8 cellular contexts compared by ENCODE assay signal in genomic region chr3:100400782-100401673, GRCh38. TPM values are rescaled to one million over a fixed set of nuclear protein-coding genes. Genes with fewer than 3 reads are reported as not detected.
DNase-seq lines count a peak whose midpoint lies in the region; ATAC-seq, FAIRE-seq and TF ChIP-seq lines count a peak whose summit lies in the region.

Gene LNP1 (plus strand): TSS chr3:100401539. CDS start chr3:100429730, 28,191 bp downstream.
Gene TOMM70 (minus strand): TSS chr3:100401089. CDS start chr3:100400949, 140 bp downstream.

- POLR2A ChIA-PET in AG04450 (lab: Yijun Ruan, JAX): interaction anchor here (0.5 to 3.0 kb wide), 12 partner anchors 10 to 312 kb away, joined by 3 to 39 read pairs (median 4); partner anchors contain the start of genes NIT2 and TMEM45A

- H3K36me3 ChIP-seq in bronchial epithelial cell (ENCODE audit: control insufficient read depth, insufficient read depth, low read length): no peaks in the 10 kb centered on the region
- no peaks in the 10 kb centered on the region for H3K36me3 ChIP-seq in small intestine (ENCODE audit: control insufficient read depth in 2 of 2, insufficient read depth in 2 of 2, low read length in 2 of 2)

- H3K4me3 ChIP-seq in AG04450 (ENCODE audit: low read depth, low read length) (peak within 1 kb of the TSS; percentile 92), WI38 (ENCODE audit: low read depth, low read length) (peak within 1 kb of the TSS; percentile 70), bronchial epithelial cell (ENCODE audit: low read depth, low read length) (peak within 1 kb of the TSS; percentile 84), small intestine (ENCODE audit: low read depth in 1 of 2, low read length in 2 of 2) (peak within 1 kb of the TSS; percentile 85 to 97)

- peak; percentile 36 for FAIRE-seq in bronchial epithelial cell (lab: Jason Lieb, UNC)
- FAIRE-seq in small intestine (lab: Jason Lieb, UNC): no peak

- 0% methylated on average over 50 to 64 of the region's 64 CpGs for WGBS in small intestine, 3 donors

- H3K9me3 ChIP-seq in AG04450 (ENCODE audit: control insufficient read depth, insufficient read depth, low read length) (no peaks in the 10 kb centered on the region; the same call in 1 of the 2 replicates), small intestine (ENCODE audit: control insufficient read depth, low read depth) (no peaks in the 10 kb centered on the region)

- peaks cover 0 to 16% of the 10 kb centered on the region in 2 donors for H3K4me1 ChIP-seq in small intestine (ENCODE audit: control insufficient read depth in 2 of 2, insufficient read depth in 1 of 2, low read depth in 1 of 2, low read length in 1 of 2)

- CTCF ChIA-PET in AG04450 (lab: Charles Lee): interaction anchor here (0.5 to 2.1 kb wide), 6 partner anchors 15 to 191 kb away, joined by 3 to 9 read pairs (median 6); no protein-coding TSS in a partner anchor

- DNase-seq in AG04450 (ENCODE audit: low read depth, low spot score) (peak; percentile 89), NCI-H2227 (lab: John Stamatoyannopoulos, UW; ENCODE audit: unreplicated experiment) (peak; percentile 94), bronchial epithelial cell (ENCODE audit: low read depth) (peak; percentile 93), iPS-NIHi7 (ENCODE audit: extremely low spot score) (peak; percentile 91), small intestine (peak; percentile 98)

- TF ChIP-seq CTCF in AG04450 (IDR thresholded peaks at IDR 0.05; ENCODE audit: low read depth, low read length) (no peak), WI38 (IDR thresholded peaks at IDR 0.05; ENCODE audit: low read depth, low read length) (no peak), bronchial epithelial cell (IDR thresholded peaks at IDR 0.05; ENCODE audit: insufficient read depth, low read length, severe bottlenecking) (no peak)

- ATAC-seq in GM18909 (IDR thresholded peaks at IDR 0.05; ENCODE audit: poor library complexity, unreplicated experiment): peak; percentile 92
- ATAC-seq in HG03159 (IDR thresholded peaks at IDR 0.05; ENCODE audit: unreplicated experiment): peak; percentile 85

- H3K27ac ChIP-seq in AG04450 (ENCODE audit: low read depth, low read length): peak within 1 kb of the TSS; percentile 98
- peak within 1 kb of the TSS; percentile 85 to 98 for H3K27ac ChIP-seq in small intestine (ENCODE audit: low read depth in 1 of 2, low read length in 1 of 2)

- H3K27me3 ChIP-seq in AG04450 (ENCODE audit: control insufficient read depth, insufficient read depth, low read length): no peaks in the 10 kb centered on the region
- H3K27me3 ChIP-seq in bronchial epithelial cell (ENCODE audit: control insufficient read depth, insufficient read depth, low read length): no peaks in the 10 kb centered on the region
- no peaks in the 10 kb centered on the region for H3K27me3 ChIP-seq in small intestine (ENCODE audit: control insufficient read depth in 2 of 2, insufficient read depth in 2 of 2, low read length in 2 of 2)

RNA-seq across cellular contexts. Expression of gene LNP1, which starts in this region (rescaled TPM):
- polyA plus RNA-seq in AG04450 (2011; rRNA removed) (2.7 and 3.3 TPM in 2 replicates), small intestine (1 to 10 TPM in 1 of 3 donors, not detected in 2; 1.8 TPM)
- 3.4 and 3.7 TPM in 2 replicates for polyA minus RNA-seq in AG04450 (2011; rRNA and poly(A)+ RNA removed)
- total RNA-seq in bronchial epithelial cell: 0.51 and 1.1 TPM in 2 replicates

RNA-seq across cellular contexts. Expression of gene TOMM70, which starts in this region (rescaled TPM):
- polyA plus RNA-seq in AG04450 (2011; rRNA removed) (40.1 and 53.7 TPM in 2 replicates), small intestine (10 to 100 TPM; 16.2 to 34.9 (median 17.2) TPM)
- 22.3 and 38.1 TPM in 2 replicates for polyA minus RNA-seq in AG04450 (2011; rRNA and poly(A)+ RNA removed)
- total RNA-seq in bronchial epithelial cell: 33.4 and 40.8 TPM in 2 replicates

Comparison
In these comparisons a context has a peak if more than half of its experiments do, and no peak if none do; other contexts are left out.
1. Peak in every context shown above with its lines: DNase-seq, ATAC-seq, H3K4me3 ChIP-seq and H3K27ac ChIP-seq.